8 cellular contexts compared by ENCODE assay signal in the genomic region with DNA sequence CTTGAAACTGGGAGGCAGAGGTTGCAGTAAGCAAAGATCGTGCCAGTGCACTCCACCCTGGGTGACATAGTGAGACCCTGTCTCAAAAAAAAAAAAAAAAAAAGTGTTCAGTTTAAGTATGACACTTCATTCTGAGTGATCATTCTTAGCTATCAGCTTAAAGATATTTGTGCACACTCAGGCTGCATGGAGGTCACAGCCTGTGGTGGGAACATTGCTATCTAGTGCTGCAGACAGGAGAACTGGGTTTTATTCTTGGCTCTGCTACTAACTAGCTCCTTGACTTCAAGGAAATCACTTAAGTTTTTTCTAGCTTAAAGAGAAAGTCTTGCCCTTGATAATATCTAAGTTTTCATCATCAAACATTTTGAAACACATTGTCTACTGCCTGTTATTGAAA.
"Had no signal": no experiment of that assay in that cellular context is flagged by ENCODE, and none has a peak within 500 bp of the region (broad histone marks: within the 10 kb centered on the region; RNA-seq: fewer than 3 reads in every experiment).

No MANE protein-coding gene starts in this region.

- H3K27ac Mint-ChIP-seq: GM23338, HFFc6 had no signal

- DNase-seq: GM23248, GOT3, H7, H9, HCEC 1CT, HFFc6 had no signal

- H3K4me1 ChIP-seq: HAP-1 had no signal

- H3K9me3 ChIP-seq: HAP-1 had no signal

- H3K9me3 Mint-ChIP-seq: GM23338, H9 had no signal

- H3K27ac ChIP-seq: GM23248 had no signal

- H3K4me3 Mint-ChIP-seq: GM23338, H9, HFFc6 had no signal

- H3K9ac ChIP-seq: GM23248 had no signal

- H3K36me3 ChIP-seq: HAP-1 had no signal

- H3K4me2 ChIP-seq: GM23338 had no signal

- H2AFZ ChIP-seq: GM23248, GM23338 had no signal

- H3K4me3 ChIP-seq: GM23248, GM23338, HAP-1 had no signal
